34 cellular contexts compared by ENCODE assay signal in the genomic region with DNA sequence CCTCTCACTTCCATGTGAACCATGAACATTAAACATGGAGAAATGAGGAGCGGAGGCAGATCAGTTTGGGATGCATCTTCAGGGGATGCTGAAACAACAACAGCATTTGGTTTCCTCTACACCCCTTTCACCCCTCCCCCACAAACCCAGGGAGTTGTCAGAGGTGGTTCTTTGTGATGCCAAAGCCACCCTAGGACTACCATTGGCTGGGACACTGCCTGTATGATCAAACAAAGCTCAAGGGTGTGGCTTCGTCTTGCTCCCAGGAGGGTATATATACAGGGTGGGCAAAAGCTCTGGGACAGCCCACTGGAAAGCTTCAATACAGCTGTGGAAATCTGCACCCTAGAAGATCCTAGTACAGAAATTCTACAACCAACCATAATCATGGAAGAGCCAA. TPM values are rescaled to one million over a fixed set of nuclear protein-coding genes. Genes with fewer than 3 reads are reported as not detected.
"Had no signal": no experiment of that assay in that cellular context is flagged by ENCODE, and none has a peak within 500 bp of the region (broad histone marks: within the 10 kb centered on the region; RNA-seq: fewer than 3 reads in every experiment).

A gene with protein sequence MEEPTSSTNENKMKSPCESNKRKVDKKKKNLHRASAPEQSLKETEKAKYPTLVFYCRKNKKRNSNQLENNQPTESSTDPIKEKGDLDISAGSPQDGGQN (plus strand): TSS at position 301 of the 400 bp plus-strand sequence. CDS start 87 bp downstream, at position 388.

- H3K4me3 ChIP-seq: stomach, suprapubic skin, testis, thoracic aorta, thyroid gland, tibial artery, tibial nerve, transverse colon, upper lobe of left lung, upper lobe of right lung, uterus, vagina had no signal

- H3K27ac ChIP-seq: stomach, suprapubic skin, testis, thoracic aorta, thyroid gland, tibial artery, tibial nerve, transverse colon, upper lobe of left lung, upper lobe of right lung, uterus, vagina had no signal

- ATAC-seq: stimulated activated effector memory CD8-positive, alpha-beta T cell treated with anti-CD3 and anti-CD28 coated beads, Interleukin-12 subunit alpha, Interleukin-12 subunit beta, amount 100 ng/mL, for 72 hours; stimulated activated memory B cell treated with anti-CD40 and anti-IgM and Interleukin-4, amounts not matched to agents 10 μg/mL and 1 μg/mL and 100 μg/mL, for 72 hours; stimulated activated naive B cell treated with anti-CD40 and anti-IgM and Interleukin-4, amounts not matched to agents 10 μg/mL and 1 μg/mL and 100 μg/mL, for 72 hours; stimulated activated naive CD8-positive, alpha-beta T cell treated with anti-CD3 and anti-CD28 coated beads, Interleukin-15, amount 100 ng/mL, for 72 hours; stimulated activated naive CD8-positive, alpha-beta T cell treated with anti-CD3 and anti-CD28 coated beads, Interleukin-15, Interleukin-2, amounts not matched to agents 100 U/mL and 50 U/mL, for 24 hours; upper lobe of right lung had no signal

- H3K27ac Mint-ChIP-seq: stimulated activated effector memory CD8-positive, alpha-beta T cell treated with anti-CD3 and anti-CD28 coated beads, Interleukin-12 subunit alpha, Interleukin-12 subunit beta, amount 100 ng/mL, for 72 hours; stimulated activated memory B cell treated with anti-CD40 and anti-IgM and Interleukin-4, amounts not matched to agents 10 μg/mL and 1 μg/mL and 100 μg/mL, for 72 hours; stimulated activated naive B cell treated with anti-CD40 and anti-IgM and Interleukin-4, amounts not matched to agents 10 μg/mL and 1 μg/mL and 100 μg/mL, for 72 hours; stimulated activated naive CD8-positive, alpha-beta T cell treated with anti-CD3 and anti-CD28 coated beads, Interleukin-15, amount 100 ng/mL, for 72 hours; stimulated activated naive CD8-positive, alpha-beta T cell treated with anti-CD3 and anti-CD28 coated beads, Interleukin-15, Interleukin-2, amounts not matched to agents 100 ng/mL and 50 ng/mL, for 24 hours; type B pancreatic cell had no signal

- H3K27me3 ChIP-seq: stomach, suprapubic skin, testis, thyroid gland, tibial artery, tibial nerve, transverse colon, upper lobe of left lung, upper lobe of right lung, uterus, vagina had no signal

- H3K4me3 Mint-ChIP-seq: stimulated activated effector memory CD8-positive, alpha-beta T cell treated with anti-CD3 and anti-CD28 coated beads, Interleukin-12 subunit alpha, Interleukin-12 subunit beta, amount 100 ng/mL, for 72 hours; stimulated activated memory B cell treated with anti-CD40 and anti-IgM and Interleukin-4, amounts not matched to agents 10 μg/mL and 1 μg/mL and 100 μg/mL, for 72 hours; stimulated activated naive B cell treated with anti-CD40 and anti-IgM and Interleukin-4, amounts not matched to agents 10 μg/mL and 1 μg/mL and 100 μg/mL, for 72 hours; stimulated activated naive CD8-positive, alpha-beta T cell treated with anti-CD3 and anti-CD28 coated beads, Interleukin-15, amount 100 ng/mL, for 72 hours; stimulated activated naive CD8-positive, alpha-beta T cell treated with anti-CD3 and anti-CD28 coated beads, Interleukin-15, Interleukin-2, amounts not matched to agents 100 ng/mL and 50 ng/mL, for 24 hours; type B pancreatic cell had no signal

- H3K36me3 Mint-ChIP-seq: stimulated activated effector memory CD8-positive, alpha-beta T cell treated with anti-CD3 and anti-CD28 coated beads, Interleukin-12 subunit alpha, Interleukin-12 subunit beta, amount 100 ng/mL, for 72 hours; stimulated activated memory B cell treated with anti-CD40 and anti-IgM and Interleukin-4, amounts not matched to agents 10 μg/mL and 1 μg/mL and 100 μg/mL, for 72 hours; stimulated activated naive B cell treated with anti-CD40 and anti-IgM and Interleukin-4, amounts not matched to agents 10 μg/mL and 1 μg/mL and 100 μg/mL, for 72 hours; type B pancreatic cell had no signal

- DNase-seq: stimulated activated CD4-positive, alpha-beta T cell treated with anti-CD3 and anti-CD28 coated beads, Interleukin-2, amount 100 ng/mL, for 48 hours; stimulated activated CD4-positive, alpha-beta T cell treated with anti-CD3 and anti-CD28 coated beads, Interleukin-4, amount 100 ng/mL, for 1 hour; stimulated activated CD4-positive, alpha-beta T cell treated with anti-CD3 and anti-CD28 coated beads, Interleukin-4, amount 100 ng/mL, for 24 hours; stimulated activated CD4-positive, alpha-beta T cell treated with anti-CD3 and anti-CD28 coated beads, Interleukin-4, amount 100 ng/mL, for 4 hours; stimulated activated CD8-positive, alpha-beta memory T cell treated with anti-CD3 and anti-CD28 coated beads, Interleukin-4, amount 100 ng/mL, for 48 hours; stimulated activated naive B cell treated with anti-CD40 and anti-IgM and Interleukin-4, amounts not matched to agents 10 μg/mL and 1 μg/mL and 100 μg/mL, for 72 hours; stimulated activated naive CD4-positive, alpha-beta T cell; stimulated activated naive CD4-positive, alpha-beta T cell treated with Interleukin-2 at 50 U/mL for 16 hours; stimulated activated naive CD8-positive, alpha-beta T cell treated with anti-CD3 and anti-CD28 coated beads, Interleukin-15, amount 100 ng/mL, for 72 hours; stimulated activated naive CD8-positive, alpha-beta T cell treated with anti-CD3 and anti-CD28 coated beads, Interleukin-15, Interleukin-2, amounts not matched to agents 100 U/mL and 50 U/mL, for 24 hours; stomach; substantia nigra; testis; thyroid gland; tibial artery; transverse colon; trophoblast cell; upper lobe of left lung; upper lobe of right lung; uterus had no signal

- H3K9me3 ChIP-seq: stomach, suprapubic skin, testis, thoracic aorta, thyroid gland, tibial artery, tibial nerve, transverse colon, upper lobe of left lung, upper lobe of right lung, uterus, vagina had no signal

- H3K4me1 ChIP-seq: stomach, suprapubic skin, testis, thyroid gland, tibial artery, tibial nerve, transverse colon, upper lobe of left lung, upper lobe of right lung, uterus, vagina had no signal

- H3K4me1 Mint-ChIP-seq: stimulated activated effector memory CD8-positive, alpha-beta T cell treated with anti-CD3 and anti-CD28 coated beads, Interleukin-12 subunit alpha, Interleukin-12 subunit beta, amount 100 ng/mL, for 72 hours; stimulated activated memory B cell treated with anti-CD40 and anti-IgM and Interleukin-4, amounts not matched to agents 10 μg/mL and 1 μg/mL and 100 μg/mL, for 72 hours; stimulated activated naive B cell treated with anti-CD40 and anti-IgM and Interleukin-4, amounts not matched to agents 10 μg/mL and 1 μg/mL and 100 μg/mL, for 72 hours; stimulated activated naive CD8-positive, alpha-beta T cell treated with anti-CD3 and anti-CD28 coated beads, Interleukin-15, amount 100 ng/mL, for 72 hours had no signal

- FAIRE-seq: urothelium cell line had no signal

- H3K27me3 Mint-ChIP-seq: stimulated activated memory B cell treated with anti-CD40 and anti-IgM and Interleukin-4, amounts not matched to agents 10 μg/mL and 1 μg/mL and 100 μg/mL, for 72 hours; stimulated activated naive B cell treated with anti-CD40 and anti-IgM and Interleukin-4, amounts not matched to agents 10 μg/mL and 1 μg/mL and 100 μg/mL, for 72 hours; stimulated activated naive CD8-positive, alpha-beta T cell treated with anti-CD3 and anti-CD28 coated beads, Interleukin-15, amount 100 ng/mL, for 72 hours; stimulated activated naive CD8-positive, alpha-beta T cell treated with anti-CD3 and anti-CD28 coated beads, Interleukin-15, Interleukin-2, amounts not matched to agents 100 ng/mL and 50 ng/mL, for 24 hours; type B pancreatic cell had no signal

- H3K9me3 Mint-ChIP-seq: stimulated activated memory B cell treated with anti-CD40 and anti-IgM and Interleukin-4, amounts not matched to agents 10 μg/mL and 1 μg/mL and 100 μg/mL, for 72 hours; stimulated activated naive CD8-positive, alpha-beta T cell treated with anti-CD3 and anti-CD28 coated beads, Interleukin-15, amount 100 ng/mL, for 72 hours; type B pancreatic cell had no signal

- H3K36me3 ChIP-seq: stomach, suprapubic skin, thoracic aorta, thyroid gland, tibial artery, tibial nerve, transverse colon, upper lobe of left lung, upper lobe of right lung, uterus, vagina had no signal

RNA-seq across cellular contexts. Expression of the gene that starts here (rescaled TPM):
- total RNA-seq: stomach, subcutaneous adipose tissue, suprapubic skin, temporal lobe, thoracic aorta, thyroid gland, tibial nerve, transverse colon, upper lobe of left lung, upper lobe of right lung, ureter, urinary bladder, uterus, vagina had no signal
- polyA plus RNA-seq: stomach, thymus, urinary bladder had no signal
